In genomic region chr7:99579956-99580777, GRCh38 we compare ENCODE assay signal across 7 cellular contexts. TPM values are rescaled to one million over a fixed set of nuclear protein-coding genes. Genes with fewer than 3 reads are reported as not detected.
DNase-seq lines count a peak whose midpoint lies in the region; TF ChIP-seq lines count a peak whose summit lies in the region.

No MANE protein-coding gene starts in this region.

- H3K79me2 ChIP-seq in H9 (ENCODE audit: insufficient read depth, low read length): no peaks in the 10 kb centered on the region

- H2BK15ac ChIP-seq in H9 (ENCODE audit: low read depth, low read length): no peak overlapping the region

- peak overlapping the region; percentile 70 for H3K18ac ChIP-seq in H9 (ENCODE audit: insufficient read length, low read depth, low read length)

- H3K27ac Mint-ChIP-seq in H9: peak overlapping the region; percentile 79 to 98 (median 98)

- H3K23ac ChIP-seq in H9 (ENCODE audit: insufficient read length, low read depth, low read length): no peak overlapping the region

- no CpG with 5 or more reads among the region's 54 CpGs for WGBS in H9 (ENCODE audit: extremely low coverage, insufficient read length, low lambda C conversion rate)

- peak overlapping the region; percentile 52 for H3K4me3 ChIP-seq in astrocyte of the cerebellum (ENCODE audit: low read depth, low read length)
- peak overlapping the region; percentile 58 for H3K4me3 ChIP-seq in iPS-18c (ENCODE audit: insufficient read depth, low read depth, low read length)
- H3K4me3 ChIP-seq in skeletal muscle tissue (ENCODE audit: low read length in 3 of 3): peak overlapping the region; percentile 71 to 86 (median 82)

- no peaks in the 10 kb centered on the region for H3K79me1 ChIP-seq in H9 (ENCODE audit: insufficient read depth, low read depth, low read length, poor library complexity, severe bottlenecking)

- H2BK5ac ChIP-seq in H9 (ENCODE audit: insufficient read length, low read length): no peak overlapping the region

- peak overlapping the region; percentile 17 for H2AFZ ChIP-seq in H9 (ENCODE audit: low read length)

- peaks cover 27 to 34% of the 10 kb centered on the region in 2 experiments for H3K4me1 Mint-ChIP-seq in H9

- no peak overlapping the region for H2BK120ac ChIP-seq in H9 (ENCODE audit: low read depth, low read length, poor library complexity, severe bottlenecking)

- no peak overlapping the region for H2AK5ac ChIP-seq in H9 (ENCODE audit: insufficient read length, low read length)

- H2BK12ac ChIP-seq in H9 (ENCODE audit: insufficient read length, low read depth, low read length): no peak overlapping the region

- no peaks in the 10 kb centered on the region; the same call in 1 of the 2 replicates for H3K27me3 Mint-ChIP-seq in H9 (ENCODE audit: low read depth)

- TF ChIP-seq CTCF in H9 (conservative IDR thresholded peaks at IDR 0.05): peak; percentile 75
- TF ChIP-seq CTCF in astrocyte of the cerebellum (IDR thresholded peaks at IDR 0.05; ENCODE audit: low read depth, low read length, missing control alignments): peak; percentile 58

- H4K20me1 ChIP-seq in H9 (ENCODE audit: control insufficient read depth, insufficient read depth, insufficient read length): no peaks in the 10 kb centered on the region

- no peak overlapping the region for H3T11ph ChIP-seq in H9 (ENCODE audit: low read length)

- no peak overlapping the region for H3K4ac ChIP-seq in H9 (ENCODE audit: low read depth, low read length)

- no peaks in the 10 kb centered on the region for H3K36me3 ChIP-seq in skeletal muscle tissue (ENCODE audit: control insufficient read depth in 3 of 3, insufficient read depth in 3 of 3, low read length in 3 of 3)

- no peak overlapping the region for H3K56ac ChIP-seq in H9 (ENCODE audit: insufficient read length, low read depth, low read length)

- peak overlapping the region; percentile 84 for H3K4me2 ChIP-seq in H9 (ENCODE audit: insufficient read depth, insufficient read length, low read length)

- H3K9me3 ChIP-seq in H9 (ENCODE audit: control insufficient read depth, low read depth, low read length) (no peaks in the 10 kb centered on the region), iPS-18c (ENCODE audit: control insufficient read depth, insufficient read depth, low read length) (no peaks in the 10 kb centered on the region), skeletal muscle tissue (ENCODE audit: control insufficient read depth in 3 of 3, low read length in 3 of 3) (no peaks in the 10 kb centered on the region)

- H4K91ac ChIP-seq in H9 (ENCODE audit: insufficient read length, low read depth, low read length): no peak overlapping the region

- no peaks in the 10 kb centered on the region for H3K4me1 ChIP-seq in H9 (ENCODE audit: insufficient read depth, low read length)
- peaks cover 14 to 21% (median 18%) of the 10 kb centered on the region in 3 donors for H3K4me1 ChIP-seq in skeletal muscle tissue (ENCODE audit: control insufficient read depth in 3 of 3, insufficient read depth in 3 of 3, low read length in 3 of 3)

- H3K27ac ChIP-seq in H9 (ENCODE audit: insufficient read length, low read depth, low read length) (peak overlapping the region; percentile 26), skeletal muscle tissue (ENCODE audit: low read depth, low read length) (no peak overlapping the region)

- H3K23me2 ChIP-seq in H9 (ENCODE audit: insufficient read length, low read depth, low read length, poor library complexity, severe bottlenecking): peaks cover 10% of the 10 kb centered on the region

- H3K36me3 Mint-ChIP-seq in H9 (ENCODE audit: insufficient read depth in 1 of 3, low read depth in 3 of 3): no peaks in the 10 kb centered on the region

- in situ Hi-C loops in astrocyte of the cerebellum (cut with HindIII; ENCODE audit: low sequenced_read_pairs): no loop called here

- peak overlapping the region; percentile 55 for H3K9ac ChIP-seq in H9 (ENCODE audit: extremely low read depth, insufficient read length, low read length)
- peak overlapping the region; percentile 68 to 84 (median 75) for H3K9ac ChIP-seq in skeletal muscle tissue (ENCODE audit: low read depth in 1 of 3, low read length in 3 of 3)

- H2BK20ac ChIP-seq in H9 (ENCODE audit: low read depth, low read length, poor library complexity, severe bottlenecking): no peak overlapping the region

- no peak overlapping the region for H4K5ac ChIP-seq in H9 (ENCODE audit: insufficient read length, low read depth, low read length)

- H3K4me3 Mint-ChIP-seq in H9: peak overlapping the region; percentile 83 to 88

- peak overlapping the region; percentile 78 for H3K14ac ChIP-seq in H9 (ENCODE audit: insufficient read depth, low read length)

- H3K9me3 Mint-ChIP-seq in H9: no peaks in the 10 kb centered on the region

- H3K27me3 ChIP-seq in H9 (ENCODE audit: insufficient read depth, low read length) (no peaks in the 10 kb centered on the region), skeletal muscle tissue (ENCODE audit: control insufficient read depth in 3 of 3, insufficient read depth in 3 of 3, low read length in 3 of 3) (peaks cover 0 to 3% (median 0%) of the 10 kb centered on the region in 3 donors)

- H4K8ac ChIP-seq in H9 (replicated peaks; ENCODE audit: insufficient read length, low read depth, low read length): no peak overlapping the region

- DNase-seq in H9 (peak; percentile 83), T-helper 1 cell (peak; percentile 21 to 48 (median 41)), astrocyte of the cerebellum (ENCODE audit: low read depth) (no peak), NCI-H2107 treated with DMSO at 0.1 percent for 48 hours (lab: John Stamatoyannopoulos, UW; ENCODE audit: unreplicated experiment) (no peak), CD1c-positive myeloid dendritic cell (ENCODE audit: extremely low spot score) (no peak)

RNA-seq across cellular contexts. Expression of gene TMEM225B, which starts 17.9 kb away (rescaled TPM):
- total RNA-seq in H9 (2021) (0.44 TPM in 1 of 2 replicates, not detected in the other), skeletal muscle tissue (0.52 TPM)

RNA-seq across cellular contexts. Expression of gene ZNF655, which starts 21.7 kb away (rescaled TPM):
- total RNA-seq in H9 (2021) (48.8 and 49.2 TPM in 2 replicates), skeletal muscle tissue (31.3 TPM)

RNA-seq across cellular contexts. Expression of gene FAM200A, which starts 28.3 kb away (rescaled TPM):
- 7.8 and 8.7 TPM in 2 replicates for total RNA-seq in H9 (2021)
- total RNA-seq in skeletal muscle tissue: 6.8 TPM

RNA-seq across cellular contexts. Expression of gene ZSCAN25, which starts 36.6 kb away (rescaled TPM):
- total RNA-seq in H9 (2021): 21.3 and 21.5 TPM in 2 replicates
- 11.0 TPM for total RNA-seq in skeletal muscle tissue

Comparison
In these comparisons a context has a peak if more than half of its experiments do, and no peak if none do; other contexts are left out.
1. DNase-seq: peak in H9 (single experiment) and T-helper 1 cell (5 of 5); none in astrocyte of the cerebellum (single experiment), NCI-H2107 treated with DMSO at 0.1 percent for 48 hours (single experiment) and CD1c-positive myeloid dendritic cell (single experiment).
2. Peak in every context shown above with its lines, with median percentiles within 50 percentile points of each other: H3K4me3 ChIP-seq.